Comparison of ENCODE assay signal across 8 cellular contexts in the genomic region with DNA sequence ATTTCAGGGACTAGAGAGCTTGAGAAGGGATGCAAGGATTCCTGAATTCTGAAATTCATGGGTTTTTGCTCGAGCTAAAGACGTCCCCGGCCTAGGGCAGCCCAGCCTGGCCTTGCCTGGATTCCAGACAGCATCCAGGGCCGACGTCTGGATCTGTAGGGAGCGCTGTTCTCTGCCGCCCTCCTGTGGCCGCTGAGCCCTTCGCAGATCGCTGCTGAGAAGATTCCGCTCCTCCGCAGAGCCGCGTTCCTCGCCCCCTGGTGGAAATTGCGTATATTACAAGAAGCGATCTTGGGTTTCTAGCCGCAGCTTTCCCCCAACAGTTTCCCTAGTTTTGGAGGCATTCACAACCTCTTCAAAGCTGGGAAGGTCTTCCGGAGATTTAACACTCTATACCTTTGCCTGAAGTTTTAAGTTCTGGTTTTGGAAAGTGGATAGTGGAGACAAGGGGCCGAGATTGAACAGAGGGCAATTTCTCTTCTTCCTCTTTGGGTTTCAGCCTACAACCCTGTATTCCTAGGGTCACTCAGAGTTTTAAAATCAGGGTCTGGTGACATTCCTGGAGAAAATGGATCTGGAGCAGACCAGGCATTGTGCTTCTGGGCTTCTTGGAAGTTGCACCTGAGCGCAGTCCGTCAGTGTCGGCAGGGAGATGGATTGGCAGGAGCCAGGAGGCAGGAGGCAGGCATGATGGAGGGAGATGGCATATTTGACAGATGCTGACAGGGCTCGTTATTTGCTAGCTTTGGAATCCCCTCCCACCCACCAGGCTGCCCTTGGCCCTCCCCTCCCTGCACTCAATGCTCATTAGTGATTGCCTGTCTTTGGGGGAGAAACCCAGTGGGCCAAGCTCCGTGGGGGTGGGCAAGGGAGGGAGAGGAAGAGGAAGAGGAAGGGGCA. TPM values are rescaled to one million over a fixed set of nuclear protein-coding genes. Genes with fewer than 3 reads are reported as not detected.
DNase-seq lines count a peak whose midpoint lies in the region; ATAC-seq and TF ChIP-seq lines count a peak whose summit lies in the region.

No MANE protein-coding gene starts in this region.

- ATAC-seq in HG03175 (IDR thresholded peaks at IDR 0.05; ENCODE audit: unreplicated experiment) (peak; percentile 46), left lobe of liver (peak; percentile 97), GM18505 (IDR thresholded peaks at IDR 0.05; ENCODE audit: unreplicated experiment) (no peak)

- H3K4me3 Mint-ChIP-seq in activated CD4-positive, alpha-beta T cell treated with anti-CD3 and anti-CD28 coated beads, Interleukin-2, amount 10 ng/mL, durations not matched to agents 24 days and 14 days = peak overlapping the region; percentile 9

- H3K36me3 Mint-ChIP-seq in activated CD4-positive, alpha-beta T cell treated with anti-CD3 and anti-CD28 coated beads, Interleukin-2, amount 10 ng/mL, durations not matched to agents 24 days and 14 days (ENCODE audit: low read depth) = no peaks in the 10 kb centered on the region

- H3K4me1 Mint-ChIP-seq in activated CD4-positive, alpha-beta T cell treated with anti-CD3 and anti-CD28 coated beads, Interleukin-2, amount 10 ng/mL, durations not matched to agents 24 days and 14 days = peaks cover 19% of the 10 kb centered on the region

- peak; percentile 20 for DNase-seq in DMS 273 treated with DMSO at 0.1 percent for 48 hours (lab: John Stamatoyannopoulos, UW)
- peak; percentile 32 for DNase-seq in NCI-H524 treated with DMSO at 0.1 percent for 48 hours (lab: John Stamatoyannopoulos, UW)
- peak; percentile 96 for DNase-seq in activated CD4-positive, alpha-beta T cell treated with anti-CD3 and anti-CD28 coated beads, Interleukin-2, amount 10 ng/mL, durations not matched to agents 24 days and 14 days
- peak; percentile 95 for DNase-seq in cerebellum (ENCODE audit: low spot score)
- DNase-seq in left lobe of liver (ENCODE audit: low spot score) = peak; percentile 90
- peak; percentile 77 for DNase-seq in stimulated activated CD4-positive, alpha-beta T cell treated with anti-CD3 and anti-CD28 coated beads, Interleukin-2, amount 100 ng/mL, for 4 hours (ENCODE audit: low read depth)

- intact Hi-C loops in activated CD4-positive, alpha-beta T cell treated with anti-CD3 and anti-CD28 coated beads, Interleukin-2, amount 10 ng/mL, durations not matched to agents 24 days and 14 days (cut with micrococcal nuclease) = loop anchor here (1.0 to 5.0 kb wide), 5 partner anchors 10 to 205 kb away; a partner anchor contains a TSS

- no peaks in the 10 kb centered on the region for H3K9me3 Mint-ChIP-seq in activated CD4-positive, alpha-beta T cell treated with anti-CD3 and anti-CD28 coated beads, Interleukin-2, amount 10 ng/mL, durations not matched to agents 24 days and 14 days

- no peak for TF ChIP-seq POLR2A in GM18505 (IDR thresholded peaks at IDR 0.05; ENCODE audit: borderline replicate concordance, extremely low read depth, insufficient read depth, insufficient read length)

- no peak overlapping the region for H3K27ac Mint-ChIP-seq in activated CD4-positive, alpha-beta T cell treated with anti-CD3 and anti-CD28 coated beads, Interleukin-2, amount 10 ng/mL, durations not matched to agents 24 days and 14 days

- peaks cover 38% of the 10 kb centered on the region for H3K27me3 Mint-ChIP-seq in activated CD4-positive, alpha-beta T cell treated with anti-CD3 and anti-CD28 coated beads, Interleukin-2, amount 10 ng/mL, durations not matched to agents 24 days and 14 days

RNA-seq across cellular contexts. Expression of a gene that starts 4.9 kb away (rescaled TPM):
- total RNA-seq in activated CD4-positive, alpha-beta T cell treated with anti-CD3 and anti-CD28 coated beads, Interleukin-2, amount 10 ng/mL, durations not matched to agents 24 days and 14 days = not detected in 2 replicates
- total RNA-seq in cerebellum (not detected), left lobe of liver (not detected)

RNA-seq across cellular contexts. Expression of a gene that starts 19.6 kb away (rescaled TPM):
- total RNA-seq in activated CD4-positive, alpha-beta T cell treated with anti-CD3 and anti-CD28 coated beads, Interleukin-2, amount 10 ng/mL, durations not matched to agents 24 days and 14 days = 14.5 and 15.2 TPM in 2 replicates
- 63.3 TPM for total RNA-seq in cerebellum
- 43.8 TPM for total RNA-seq in left lobe of liver

Comparison
In these comparisons a context has a peak if more than half of its experiments do, and no peak if none do; other contexts are left out.
1. DNase-seq: peak in every context shown above with its lines; median percentile 96 in activated CD4-positive, alpha-beta T cell treated with anti-CD3 and anti-CD28 coated beads, Interleukin-2, amount 10 ng/mL, durations not matched to agents 24 days and 14 days; 95 in cerebellum; 90 in left lobe of liver; 77 in stimulated activated CD4-positive, alpha-beta T cell treated with anti-CD3 and anti-CD28 coated beads, Interleukin-2, amount 100 ng/mL, for 4 hours; 32 in NCI-H524 treated with DMSO at 0.1 percent for 48 hours; 20 in DMS 273 treated with DMSO at 0.1 percent for 48 hours.